In the genomic region with DNA sequence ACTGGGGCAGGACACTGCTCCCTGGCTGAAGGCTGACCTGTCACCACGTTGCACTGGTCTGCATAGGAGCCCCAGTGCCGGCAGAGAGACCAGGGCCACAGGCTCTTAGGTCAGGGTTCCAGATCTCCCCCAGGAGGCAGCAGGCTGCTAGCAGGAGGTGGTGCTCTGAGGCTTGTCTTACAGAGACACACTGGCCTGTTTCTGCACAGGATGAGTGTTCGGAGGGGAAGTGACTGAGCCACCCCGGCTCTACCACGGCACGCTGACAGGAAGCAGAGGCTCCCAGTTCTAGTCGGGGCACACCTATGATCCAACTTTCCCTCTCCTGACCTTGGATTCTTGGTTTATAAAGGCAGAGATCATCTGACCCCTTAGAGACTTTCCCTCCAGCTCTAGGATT, we compare ENCODE assay signal across 12 cellular contexts. TPM values are rescaled to one million over a fixed set of nuclear protein-coding genes. Genes with fewer than 3 reads are reported as not detected.
DNase-seq lines count a peak whose midpoint lies in the region; ATAC-seq and TF ChIP-seq lines count a peak whose summit lies in the region.
"Had no signal": no experiment of that assay in that cellular context is flagged by ENCODE, and none has a peak within 500 bp of the region (broad histone marks: within the 10 kb centered on the region; RNA-seq: fewer than 3 reads in every experiment).

No MANE protein-coding gene starts in this region.

- H4K20me1 ChIP-seq in BLaER1, result no peaks in the 10 kb centered on the region
- H4K20me1 ChIP-seq in OCI-LY1 (ENCODE audit: insufficient read depth, low read length), result no peaks in the 10 kb centered on the region

- no peak for TF ChIP-seq EP300 in sigmoid colon (IDR thresholded peaks at IDR 0.05)

- ATAC-seq in GM18868 (IDR thresholded peaks at IDR 0.05; ENCODE audit: unreplicated experiment), result no peak
- no peak for ATAC-seq in HG03025 (IDR thresholded peaks at IDR 0.05; ENCODE audit: low FRiP score, unreplicated experiment)

- peaks cover 55% of the 10 kb centered on the region for H3K4me1 ChIP-seq in BLaER1
- peaks cover 41% of the 10 kb centered on the region for H3K4me1 ChIP-seq in OCI-LY1 (ENCODE audit: insufficient read depth, low read length, severe bottlenecking)
- peaks cover 0 to 66% (median 42%) of the 10 kb centered on the region in 4 donors for H3K4me1 ChIP-seq in sigmoid colon

- H3K27ac ChIP-seq in BLaER1, result peak overlapping the region; percentile 83
- H3K27ac ChIP-seq in OCI-LY1 (ENCODE audit: low read depth, low read length, poor library complexity, severe bottlenecking), result peak overlapping the region; percentile 33
- H3K27ac ChIP-seq in sigmoid colon, result peak overlapping the region in 3 of 4 donors; percentile 20 to 59 (median 58)
- H3K27ac ChIP-seq: WERI-Rb-1 had no signal

- DNase-seq in activated T-helper 1 cell treated with anti-CD3 and anti-CD28 coated beads, Interleukin-2, amount 50 U/mL, for 16 hours (ENCODE audit: low read depth in 1 of 2, low spot score in 1 of 2), result peak; percentile 33 to 41
- DNase-seq in sigmoid colon (no peak), NCI-H1417 treated with DMSO at 0.1 percent for 48 hours (lab: John Stamatoyannopoulos, UW) (no peak), GM19238 (ENCODE audit: insufficient read length, low spot score) (no peak)
- DNase-seq: erythroblast, NCI-H2171 treated with DMSO at 0.1 percent for 48 hours, WERI-Rb-1 had no signal

- no peak overlapping the region for H2AFZ ChIP-seq in OCI-LY1 (ENCODE audit: low read length)

- H3K27me3 ChIP-seq in BLaER1, result no peaks in the 10 kb centered on the region
- no peaks in the 10 kb centered on the region for H3K27me3 ChIP-seq in OCI-LY1 (ENCODE audit: insufficient read depth, low read length)
- H3K27me3 ChIP-seq in sigmoid colon, result no peaks in the 10 kb centered on the region

- no peak overlapping the region for H3K4me3 ChIP-seq in BLaER1
- H3K4me3 ChIP-seq in OCI-LY1 (ENCODE audit: low read depth, low read length, poor library complexity, severe bottlenecking), result no peak overlapping the region
- H3K4me3 ChIP-seq in sigmoid colon, result no peak overlapping the region
- H3K4me3 ChIP-seq: lung had no signal

- no peaks in the 10 kb centered on the region for H3F3A ChIP-seq in OCI-LY1 (ENCODE audit: insufficient read depth, low read length)

- H3K36me3 ChIP-seq in BLaER1 (peaks cover 25% of the 10 kb centered on the region), OCI-LY1 (ENCODE audit: insufficient read depth, low read length) (peaks cover 24% of the 10 kb centered on the region; the same call in 1 of the 2 replicates), sigmoid colon (peaks cover 0 to 25% (median 8%) of the 10 kb centered on the region in 4 donors)

- 51 to 83% methylated on average over 7 of the region's 7 CpGs for WGBS in sigmoid colon, 2 donors

- H3K9me3 ChIP-seq in BLaER1 (no peaks in the 10 kb centered on the region), OCI-LY1 (ENCODE audit: low read length) (no peaks in the 10 kb centered on the region), sigmoid colon (no peaks in the 10 kb centered on the region)

- peak overlapping the region; percentile 61 for H3K9ac ChIP-seq in BLaER1
- no peak overlapping the region for H3K9ac ChIP-seq in OCI-LY1 (ENCODE audit: low read length)

- intact Hi-C loops in sigmoid colon (cut with DNase I), result loop anchor here (10.0 kb wide), 1 partner anchor 551 kb away; no protein-coding TSS in a partner anchor

- TF ChIP-seq POLR2A in sigmoid colon (IDR thresholded peaks at IDR 0.05), result no peak

- no peaks in the 10 kb centered on the region for H3K79me2 ChIP-seq in OCI-LY1 (ENCODE audit: insufficient read depth, low read length)

- TF ChIP-seq CTCF in OCI-LY1 (IDR thresholded peaks at IDR 0.05; ENCODE audit: low read length), result peak; percentile 4; the same call in 1 of the 2 replicates
- TF ChIP-seq CTCF in sigmoid colon (IDR thresholded peaks at IDR 0.05), result no peak

- H3K9me2 ChIP-seq in OCI-LY1 (ENCODE audit: low read depth, low read length), result no peaks in the 10 kb centered on the region

- H3K4me2 ChIP-seq in BLaER1 (peak overlapping the region; percentile 69), OCI-LY1 (ENCODE audit: low read length) (no peak overlapping the region)

RNA-seq across cellular contexts. Expression of a gene that starts 8.6 kb away (rescaled TPM):
- total RNA-seq in sigmoid colon, result 100 to 1,000 TPM in 2 of 4 donors, 10 to 100 TPM in 2; 46.7 to 150 (median 99.3) TPM
- polyA plus RNA-seq in sigmoid colon, result 1 to 10 TPM in 2 of 3 donors, under 1 TPM in 1; 0.69 to 2.6 (median 1.2) TPM

Comparison
In these comparisons a context has a peak if more than half of its experiments do, and no peak if none do; other contexts are left out.
1. H3K27ac ChIP-seq: peak in every context shown above with its lines; median percentile 83 in BLaER1; 58 in sigmoid colon; 33 in OCI-LY1.
2. DNase-seq: peak in activated T-helper 1 cell treated with anti-CD3 and anti-CD28 coated beads, Interleukin-2, amount 50 U/mL, for 16 hours (2 of 2); none in sigmoid colon (single experiment), NCI-H1417 treated with DMSO at 0.1 percent for 48 hours (single experiment) and GM19238 (single experiment).